21 cellular contexts compared by ENCODE assay signal in genomic region chr13:81116461-81117282, GRCh38.
A peak's percentile ranks its signal among the peaks of the same experiment; 100 is the strongest.
DNase-seq lines count a peak whose midpoint lies in the region; ATAC-seq, FAIRE-seq and TF ChIP-seq lines count a peak whose summit lies in the region.
"Had no signal": no experiment of that assay in that cellular context is flagged by ENCODE, and none has a peak within 500 bp of the region (broad histone marks: within the 10 kb centered on the region; RNA-seq: fewer than 3 reads in every experiment).

No MANE protein-coding gene starts in this region.

- H3K4me1 ChIP-seq in heart right ventricle = no peaks in the 10 kb centered on the region
- H3K4me1 ChIP-seq: esophagus muscularis mucosa, left lung, upper lobe of left lung had no signal

- WGBS in heart right ventricle, 2 donors = 74 to 82% methylated on average over 5 of the region's 5 CpGs

- H3K4me3 ChIP-seq in heart right ventricle = no peak overlapping the region
- H3K4me3 ChIP-seq: coronary artery, esophagus muscularis mucosa, left lung, upper lobe of left lung had no signal

- H3K27me3 ChIP-seq in heart right ventricle = no peaks in the 10 kb centered on the region
- H3K27me3 ChIP-seq: esophagus muscularis mucosa, left lung, upper lobe of left lung had no signal

- H3K36me3 ChIP-seq in KOPT-K1 (ENCODE audit: insufficient read depth, low read length) (no peaks in the 10 kb centered on the region), heart right ventricle (no peaks in the 10 kb centered on the region)
- H3K36me3 ChIP-seq: esophagus muscularis mucosa, left lung, upper lobe of left lung had no signal

- H3K27ac ChIP-seq in KOPT-K1 (ENCODE audit: low read depth, low read length, poor library complexity, severe bottlenecking) = peak overlapping the region; percentile 7
- H3K27ac ChIP-seq in heart right ventricle = no peak overlapping the region
- H3K27ac ChIP-seq: coronary artery, esophagus muscularis mucosa, HL-60, left lung, upper lobe of left lung had no signal

- no peak for TF ChIP-seq POLR2A in erythroblast (IDR thresholded peaks at IDR 0.05; ENCODE audit: low read length)

- peak; percentile 3 for FAIRE-seq in A204.1 (lab: Jason Lieb, UNC)
- FAIRE-seq: GM19239 had no signal

- no peaks in the 10 kb centered on the region for H3K9me3 ChIP-seq in KOPT-K1 (ENCODE audit: insufficient read depth, low read length, poor library complexity, severe bottlenecking)
- H3K9me3 ChIP-seq in heart right ventricle = peaks cover 0 to 2% (median 0%) of the 10 kb centered on the region in 11 donors
- H3K9me3 ChIP-seq: esophagus muscularis mucosa, left lung, upper lobe of left lung had no signal

- DNase-seq in amniotic epithelial cell (ENCODE audit: low read depth) = peak; percentile 5
- DNase-seq in NCI-H187 treated with DMSO at 0.1 percent for 48 hours (lab: John Stamatoyannopoulos, UW) = no peak
- DNase-seq in heart right ventricle = no peak
- DNase-seq in superior temporal gyrus (ENCODE audit: extremely low spot score) = no peak
- no peak for DNase-seq in erythroblast (lab: John Stamatoyannopoulos, UW)
- DNase-seq: activated CD4-positive, alpha-beta T cell treated with anti-CD3 and anti-CD28 coated beads, Interleukin-2, amount 50 U/mL, for 4 hours; DMS79 treated with DMSO at 0.1 percent for 48 hours; hypothalamus; left lung; NCI-H446; right cardiac atrium; stimulated activated CD4-positive, alpha-beta T cell treated with anti-CD3 and anti-CD28 coated beads, Interleukin-4, amount 100 ng/mL, for 1 hour; T1000; upper lobe of left lung had no signal

- ATAC-seq in GM18861 (IDR thresholded peaks at IDR 0.05; ENCODE audit: unreplicated experiment) (peak; percentile 49), heart right ventricle (no peak)
- ATAC-seq: left lung, right cardiac atrium had no signal

- intact Hi-C loops in heart right ventricle (cut with DNase I) = no loop called here

- no peak for TF ChIP-seq CTCF in heart right ventricle (IDR thresholded peaks at IDR 0.05)
